ENCODE assay signal across 1 cellular context in the genomic region with DNA sequence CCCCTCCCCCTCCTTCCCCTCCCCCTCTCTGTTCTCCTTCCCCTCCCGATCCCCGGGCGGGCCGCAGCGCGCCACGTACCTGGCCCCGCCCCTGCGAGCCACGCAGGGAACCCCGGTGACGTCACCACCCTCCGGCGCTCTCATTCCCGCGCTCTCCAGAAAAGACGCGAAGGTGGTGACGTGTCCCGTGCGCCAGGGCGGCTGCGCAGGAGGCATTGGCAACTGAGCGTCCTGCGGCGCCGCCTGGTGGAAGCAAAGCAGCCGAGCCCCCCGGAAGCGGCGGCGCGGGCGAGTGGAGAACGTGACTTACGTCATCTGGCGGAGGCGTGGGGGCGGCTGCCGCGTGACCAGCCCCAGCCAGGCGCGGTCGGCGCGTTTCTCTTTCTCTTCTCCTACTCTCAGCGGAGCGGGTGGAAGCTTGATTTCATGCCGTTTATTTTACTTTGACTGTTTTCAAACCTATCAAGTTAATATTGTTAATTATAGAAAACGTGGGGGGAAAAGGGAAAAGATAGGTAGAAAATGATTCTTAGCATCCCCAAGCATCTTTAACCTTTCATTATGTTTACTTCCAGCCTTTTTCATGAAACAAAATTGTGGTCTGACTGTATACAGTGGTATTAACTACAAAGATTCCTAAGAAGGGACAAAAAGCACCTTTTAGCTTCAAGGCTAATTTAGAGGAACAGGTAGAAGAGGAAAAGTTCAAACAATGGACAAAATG.
TF ChIP-seq lines count a peak whose summit lies in the region.

No MANE protein-coding gene starts in this region.

TF ChIP-seq in HepG2, 621 proteins besides CTCF, POLR2A, EP300 and RAD21 (continued from another document and continues in another):
- TF ChIP-seq, protein P1, sequence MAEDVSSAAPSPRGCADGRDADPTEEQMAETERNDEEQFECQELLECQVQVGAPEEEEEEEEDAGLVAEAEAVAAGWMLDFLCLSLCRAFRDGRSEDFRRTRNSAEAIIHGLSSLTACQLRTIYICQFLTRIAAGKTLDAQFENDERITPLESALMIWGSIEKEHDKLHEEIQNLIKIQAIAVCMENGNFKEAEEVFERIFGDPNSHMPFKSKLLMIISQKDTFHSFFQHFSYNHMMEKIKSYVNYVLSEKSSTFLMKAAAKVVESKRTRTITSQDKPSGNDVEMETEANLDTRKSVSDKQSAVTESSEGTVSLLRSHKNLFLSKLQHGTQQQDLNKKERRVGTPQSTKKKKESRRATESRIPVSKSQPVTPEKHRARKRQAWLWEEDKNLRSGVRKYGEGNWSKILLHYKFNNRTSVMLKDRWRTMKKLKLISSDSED (CRISPR knock-in tag; IDR thresholded peaks at IDR 0.05), result no peak
- peak in 1 of 2 experiments; percentile 98; a peak in 2 of 4 replicates for TF ChIP-seq KLF16 (CRISPR knock-in tag; IDR thresholded peaks at IDR 0.05)
- TF ChIP-seq HOXA9 (CRISPR knock-in tag; IDR thresholded peaks at IDR 0.05; ENCODE audit: borderline replicate concordance), result peak; percentile 76
- no peak for TF ChIP-seq HNRNPUL1 (IDR thresholded peaks at IDR 0.05; ENCODE audit: low read depth, low read length)
- TF ChIP-seq FOSL1 (CRISPR knock-in tag; IDR thresholded peaks at IDR 0.05; ENCODE audit: borderline replicate concordance), result peak; percentile 47; the same call in 1 of the 2 replicates
- no peak for TF ChIP-seq EHMT2 (IDR thresholded peaks at IDR 0.05; ENCODE audit: borderline replicate concordance, low read depth, low read length)
- TF ChIP-seq ZSCAN22 (CRISPR knock-in tag; IDR thresholded peaks at IDR 0.05), result no peak; the same call in 1 of the 2 replicates
- peak; percentile 93 for TF ChIP-seq ZNF792 (CRISPR knock-in tag; IDR thresholded peaks at IDR 0.05)
- TF ChIP-seq ZFP90 (CRISPR knock-in tag; IDR thresholded peaks at IDR 0.05; ENCODE audit: borderline replicate concordance), result peak; percentile 95
- peak; percentile 95 for TF ChIP-seq GATAD1 (CRISPR knock-in tag; IDR thresholded peaks at IDR 0.05)
- no peak; the same call in 1 of the 2 replicates for TF ChIP-seq ZFAT (CRISPR knock-in tag; conservative IDR thresholded peaks at IDR 0.05)
- TF ChIP-seq, protein P2, sequence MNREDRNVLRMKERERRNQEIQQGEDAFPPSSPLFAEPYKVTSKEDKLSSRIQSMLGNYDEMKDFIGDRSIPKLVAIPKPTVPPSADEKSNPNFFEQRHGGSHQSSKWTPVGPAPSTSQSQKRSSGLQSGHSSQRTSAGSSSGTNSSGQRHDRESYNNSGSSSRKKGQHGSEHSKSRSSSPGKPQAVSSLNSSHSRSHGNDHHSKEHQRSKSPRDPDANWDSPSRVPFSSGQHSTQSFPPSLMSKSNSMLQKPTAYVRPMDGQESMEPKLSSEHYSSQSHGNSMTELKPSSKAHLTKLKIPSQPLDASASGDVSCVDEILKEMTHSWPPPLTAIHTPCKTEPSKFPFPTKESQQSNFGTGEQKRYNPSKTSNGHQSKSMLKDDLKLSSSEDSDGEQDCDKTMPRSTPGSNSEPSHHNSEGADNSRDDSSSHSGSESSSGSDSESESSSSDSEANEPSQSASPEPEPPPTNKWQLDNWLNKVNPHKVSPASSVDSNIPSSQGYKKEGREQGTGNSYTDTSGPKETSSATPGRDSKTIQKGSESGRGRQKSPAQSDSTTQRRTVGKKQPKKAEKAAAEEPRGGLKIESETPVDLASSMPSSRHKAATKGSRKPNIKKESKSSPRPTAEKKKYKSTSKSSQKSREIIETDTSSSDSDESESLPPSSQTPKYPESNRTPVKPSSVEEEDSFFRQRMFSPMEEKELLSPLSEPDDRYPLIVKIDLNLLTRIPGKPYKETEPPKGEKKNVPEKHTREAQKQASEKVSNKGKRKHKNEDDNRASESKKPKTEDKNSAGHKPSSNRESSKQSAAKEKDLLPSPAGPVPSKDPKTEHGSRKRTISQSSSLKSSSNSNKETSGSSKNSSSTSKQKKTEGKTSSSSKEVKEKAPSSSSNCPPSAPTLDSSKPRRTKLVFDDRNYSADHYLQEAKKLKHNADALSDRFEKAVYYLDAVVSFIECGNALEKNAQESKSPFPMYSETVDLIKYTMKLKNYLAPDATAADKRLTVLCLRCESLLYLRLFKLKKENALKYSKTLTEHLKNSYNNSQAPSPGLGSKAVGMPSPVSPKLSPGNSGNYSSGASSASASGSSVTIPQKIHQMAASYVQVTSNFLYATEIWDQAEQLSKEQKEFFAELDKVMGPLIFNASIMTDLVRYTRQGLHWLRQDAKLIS (CRISPR knock-in tag; IDR thresholded peaks at IDR 0.05), result no peak; the same call in 1 of the 2 replicates
- peak; percentile 97 for TF ChIP-seq PHF5A (CRISPR knock-in tag; IDR thresholded peaks at IDR 0.05; ENCODE audit: low read depth, unreplicated experiment)
- no peak for TF ChIP-seq ZNF678 (CRISPR knock-in tag; IDR thresholded peaks at IDR 0.05)
- TF ChIP-seq ZBTB21 (CRISPR knock-in tag; IDR thresholded peaks at IDR 0.05), result peak; percentile 98
- peak; percentile 68; the same call in 1 of the 2 replicates for TF ChIP-seq ZNF30 (CRISPR knock-in tag; IDR thresholded peaks at IDR 0.05)
- TF ChIP-seq RXRA (CRISPR knock-in tag; IDR thresholded peaks at IDR 0.05), result peak; percentile 91
- peak; percentile 65; the same call in 1 of the 2 replicates for TF ChIP-seq ZNF720 (CRISPR knock-in tag; IDR thresholded peaks at IDR 0.05)
- peak; percentile 34; the same call in 1 of the 2 replicates for TF ChIP-seq TCF7 (IDR thresholded peaks at IDR 0.05; ENCODE audit: low read depth)
- TF ChIP-seq, protein P3, sequence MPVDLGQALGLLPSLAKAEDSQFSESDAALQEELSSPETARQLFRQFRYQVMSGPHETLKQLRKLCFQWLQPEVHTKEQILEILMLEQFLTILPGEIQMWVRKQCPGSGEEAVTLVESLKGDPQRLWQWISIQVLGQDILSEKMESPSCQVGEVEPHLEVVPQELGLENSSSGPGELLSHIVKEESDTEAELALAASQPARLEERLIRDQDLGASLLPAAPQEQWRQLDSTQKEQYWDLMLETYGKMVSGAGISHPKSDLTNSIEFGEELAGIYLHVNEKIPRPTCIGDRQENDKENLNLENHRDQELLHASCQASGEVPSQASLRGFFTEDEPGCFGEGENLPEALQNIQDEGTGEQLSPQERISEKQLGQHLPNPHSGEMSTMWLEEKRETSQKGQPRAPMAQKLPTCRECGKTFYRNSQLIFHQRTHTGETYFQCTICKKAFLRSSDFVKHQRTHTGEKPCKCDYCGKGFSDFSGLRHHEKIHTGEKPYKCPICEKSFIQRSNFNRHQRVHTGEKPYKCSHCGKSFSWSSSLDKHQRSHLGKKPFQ (CRISPR knock-in tag; IDR thresholded peaks at IDR 0.05; ENCODE audit: insufficient replicate concordance), result peak; percentile 66
- TF ChIP-seq LCORL (IDR thresholded peaks at IDR 0.05), result no peak
- peak; percentile 96 for TF ChIP-seq LCORL (CRISPR knock-in tag; IDR thresholded peaks at IDR 0.05)
- no peak for TF ChIP-seq SNRNP70 (IDR thresholded peaks at IDR 0.05; ENCODE audit: low read depth, low read length)
- TF ChIP-seq, protein P4, sequence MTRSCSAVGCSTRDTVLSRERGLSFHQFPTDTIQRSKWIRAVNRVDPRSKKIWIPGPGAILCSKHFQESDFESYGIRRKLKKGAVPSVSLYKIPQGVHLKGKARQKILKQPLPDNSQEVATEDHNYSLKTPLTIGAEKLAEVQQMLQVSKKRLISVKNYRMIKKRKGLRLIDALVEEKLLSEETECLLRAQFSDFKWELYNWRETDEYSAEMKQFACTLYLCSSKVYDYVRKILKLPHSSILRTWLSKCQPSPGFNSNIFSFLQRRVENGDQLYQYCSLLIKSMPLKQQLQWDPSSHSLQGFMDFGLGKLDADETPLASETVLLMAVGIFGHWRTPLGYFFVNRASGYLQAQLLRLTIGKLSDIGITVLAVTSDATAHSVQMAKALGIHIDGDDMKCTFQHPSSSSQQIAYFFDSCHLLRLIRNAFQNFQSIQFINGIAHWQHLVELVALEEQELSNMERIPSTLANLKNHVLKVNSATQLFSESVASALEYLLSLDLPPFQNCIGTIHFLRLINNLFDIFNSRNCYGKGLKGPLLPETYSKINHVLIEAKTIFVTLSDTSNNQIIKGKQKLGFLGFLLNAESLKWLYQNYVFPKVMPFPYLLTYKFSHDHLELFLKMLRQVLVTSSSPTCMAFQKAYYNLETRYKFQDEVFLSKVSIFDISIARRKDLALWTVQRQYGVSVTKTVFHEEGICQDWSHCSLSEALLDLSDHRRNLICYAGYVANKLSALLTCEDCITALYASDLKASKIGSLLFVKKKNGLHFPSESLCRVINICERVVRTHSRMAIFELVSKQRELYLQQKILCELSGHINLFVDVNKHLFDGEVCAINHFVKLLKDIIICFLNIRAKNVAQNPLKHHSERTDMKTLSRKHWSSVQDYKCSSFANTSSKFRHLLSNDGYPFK (CRISPR knock-in tag; IDR thresholded peaks at IDR 0.05; ENCODE audit: borderline replicate concordance), result peak; percentile 88; the same call in 1 of the 2 replicates
- TF ChIP-seq ZNF292 (CRISPR knock-in tag; IDR thresholded peaks at IDR 0.05; ENCODE audit: borderline replicate concordance, low read depth), result no peak
- TF ChIP-seq ZNF264 (CRISPR knock-in tag; IDR thresholded peaks at IDR 0.05), result peak; percentile 84; the same call in 1 of the 2 replicates
- TF ChIP-seq ZNF263 (CRISPR knock-in tag; IDR thresholded peaks at IDR 0.05), result no peak
- TF ChIP-seq NCOA2 (CRISPR knock-in tag; IDR thresholded peaks at IDR 0.05), result peak; percentile 76
- no peak; the same call in 1 of the 2 replicates for TF ChIP-seq ZNF547 (CRISPR knock-in tag; IDR thresholded peaks at IDR 0.05)
- no peak; the same call in 1 of the 2 replicates for TF ChIP-seq SSRP1 (CRISPR knock-in tag; IDR thresholded peaks at IDR 0.05)
- no peak for TF ChIP-seq ZNF101 (CRISPR knock-in tag; IDR thresholded peaks at IDR 0.05; ENCODE audit: borderline replicate concordance, low read depth)
- TF ChIP-seq MIER2 (CRISPR knock-in tag; IDR thresholded peaks at IDR 0.05), result peak; percentile 88
- peak; percentile 99 for TF ChIP-seq ELF3 (CRISPR knock-in tag; IDR thresholded peaks at IDR 0.05)
- TF ChIP-seq RARG (CRISPR knock-in tag; IDR thresholded peaks at IDR 0.05; ENCODE audit: low read depth), result 0 out of 2 replicates have a peak, but pooled peaks have one; percentile 19
- no peak for TF ChIP-seq SCMH1 (CRISPR knock-in tag; IDR thresholded peaks at IDR 0.05; ENCODE audit: borderline replicate concordance)
- no peak for TF ChIP-seq TCF7L2 (IDR thresholded peaks at IDR 0.05; ENCODE audit: low read depth, low read length)
- TF ChIP-seq ZNF441 (CRISPR knock-in tag; IDR thresholded peaks at IDR 0.05; ENCODE audit: borderline replicate concordance), result peak; percentile 82
- TF ChIP-seq, protein P5, sequence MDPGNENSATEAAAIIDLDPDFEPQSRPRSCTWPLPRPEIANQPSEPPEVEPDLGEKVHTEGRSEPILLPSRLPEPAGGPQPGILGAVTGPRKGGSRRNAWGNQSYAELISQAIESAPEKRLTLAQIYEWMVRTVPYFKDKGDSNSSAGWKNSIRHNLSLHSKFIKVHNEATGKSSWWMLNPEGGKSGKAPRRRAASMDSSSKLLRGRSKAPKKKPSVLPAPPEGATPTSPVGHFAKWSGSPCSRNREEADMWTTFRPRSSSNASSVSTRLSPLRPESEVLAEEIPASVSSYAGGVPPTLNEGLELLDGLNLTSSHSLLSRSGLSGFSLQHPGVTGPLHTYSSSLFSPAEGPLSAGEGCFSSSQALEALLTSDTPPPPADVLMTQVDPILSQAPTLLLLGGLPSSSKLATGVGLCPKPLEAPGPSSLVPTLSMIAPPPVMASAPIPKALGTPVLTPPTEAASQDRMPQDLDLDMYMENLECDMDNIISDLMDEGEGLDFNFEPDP (CRISPR knock-in tag; conservative IDR thresholded peaks at IDR 0.05), result no peak
- peak; percentile 27; the same call in 1 of the 2 replicates for TF ChIP-seq ZNF343 (CRISPR knock-in tag; IDR thresholded peaks at IDR 0.05)
- peak; percentile 78; the same call in 1 of the 2 replicates for TF ChIP-seq TBX3 (IDR thresholded peaks at IDR 0.05; ENCODE audit: borderline replicate concordance)
- peak; percentile 98 for TF ChIP-seq JARID2 (CRISPR knock-in tag; IDR thresholded peaks at IDR 0.05; ENCODE audit: insufficient replicate concordance)
- peak; percentile 99 for TF ChIP-seq ZMYM4 (CRISPR knock-in tag; IDR thresholded peaks at IDR 0.05)
- peak; percentile 74; the same call in 1 of the 2 replicates for TF ChIP-seq NFKB2 (CRISPR knock-in tag; IDR thresholded peaks at IDR 0.05; ENCODE audit: borderline replicate concordance)
- TF ChIP-seq, protein P6, sequence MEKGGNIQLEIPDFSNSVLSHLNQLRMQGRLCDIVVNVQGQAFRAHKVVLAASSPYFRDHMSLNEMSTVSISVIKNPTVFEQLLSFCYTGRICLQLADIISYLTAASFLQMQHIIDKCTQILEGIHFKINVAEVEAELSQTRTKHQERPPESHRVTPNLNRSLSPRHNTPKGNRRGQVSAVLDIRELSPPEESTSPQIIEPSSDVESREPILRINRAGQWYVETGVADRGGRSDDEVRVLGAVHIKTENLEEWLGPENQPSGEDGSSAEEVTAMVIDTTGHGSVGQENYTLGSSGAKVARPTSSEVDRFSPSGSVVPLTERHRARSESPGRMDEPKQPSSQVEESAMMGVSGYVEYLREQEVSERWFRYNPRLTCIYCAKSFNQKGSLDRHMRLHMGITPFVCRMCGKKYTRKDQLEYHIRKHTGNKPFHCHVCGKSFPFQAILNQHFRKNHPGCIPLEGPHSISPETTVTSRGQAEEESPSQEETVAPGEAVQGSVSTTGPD (CRISPR knock-in tag; IDR thresholded peaks at IDR 0.05), result no peak
- no peak for TF ChIP-seq GLI4 (CRISPR knock-in tag; IDR thresholded peaks at IDR 0.05; ENCODE audit: borderline replicate concordance)
- no peak for TF ChIP-seq RBM22 (optimal IDR thresholded peaks at IDR 0.05; ENCODE audit: low read length)
- TF ChIP-seq, protein P7, sequence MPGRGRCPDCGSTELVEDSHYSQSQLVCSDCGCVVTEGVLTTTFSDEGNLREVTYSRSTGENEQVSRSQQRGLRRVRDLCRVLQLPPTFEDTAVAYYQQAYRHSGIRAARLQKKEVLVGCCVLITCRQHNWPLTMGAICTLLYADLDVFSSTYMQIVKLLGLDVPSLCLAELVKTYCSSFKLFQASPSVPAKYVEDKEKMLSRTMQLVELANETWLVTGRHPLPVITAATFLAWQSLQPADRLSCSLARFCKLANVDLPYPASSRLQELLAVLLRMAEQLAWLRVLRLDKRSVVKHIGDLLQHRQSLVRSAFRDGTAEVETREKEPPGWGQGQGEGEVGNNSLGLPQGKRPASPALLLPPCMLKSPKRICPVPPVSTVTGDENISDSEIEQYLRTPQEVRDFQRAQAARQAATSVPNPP (CRISPR knock-in tag; IDR thresholded peaks at IDR 0.05), result no peak
- peak; percentile 97 for TF ChIP-seq NPAS2 (CRISPR knock-in tag; IDR thresholded peaks at IDR 0.05; ENCODE audit: borderline replicate concordance)
- TF ChIP-seq ZNF577 (CRISPR knock-in tag; IDR thresholded peaks at IDR 0.05; ENCODE audit: borderline replicate concordance, low read depth), result no peak
